Comparison of ENCODE assay signal across 3 cellular contexts in the genomic region with DNA sequence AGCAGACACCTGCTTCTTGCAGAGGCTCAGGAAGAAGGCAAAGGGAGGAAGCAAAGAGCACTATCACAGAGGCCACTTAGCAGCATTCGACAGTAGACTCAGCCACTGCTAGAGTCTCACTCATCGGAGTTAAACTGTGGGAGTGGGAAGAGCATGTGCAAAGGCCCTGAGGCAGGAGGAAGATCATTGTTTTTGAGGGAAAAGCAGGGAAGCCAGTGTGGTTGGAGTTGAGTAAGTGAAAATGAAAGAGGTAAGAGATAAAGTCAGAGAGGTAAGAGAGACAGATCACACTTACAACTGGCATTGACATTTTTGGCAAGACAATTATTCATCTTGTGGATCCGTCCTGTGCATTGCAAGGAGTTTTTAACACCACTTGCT.
TF ChIP-seq lines count a peak whose summit lies in the region.

No MANE protein-coding gene starts in this region.

TF ChIP-seq in HEK293, 187 proteins besides CTCF, POLR2A, EP300 and RAD21:
- TF ChIP-seq TSHZ1 (tag by site-specific recombination; IDR thresholded peaks at IDR 0.05; ENCODE audit: borderline replicate concordance) = no peak
- peak; percentile 98 for TF ChIP-seq ZNF623 (tag by site-specific recombination; IDR thresholded peaks at IDR 0.05)
- peak; percentile 88; the same call in 1 of the 2 replicates for TF ChIP-seq ZNF280D (tag by site-specific recombination; IDR thresholded peaks at IDR 0.05)
TF ChIP-seq in HEK293: peak in this region for 2.

TF ChIP-seq in H1, 55 proteins besides CTCF, POLR2A, EP300 and RAD21:
- TF ChIP-seq KDM1A (IDR thresholded peaks at IDR 0.05; ENCODE audit: borderline replicate concordance, low read length) = peak; percentile 14; the same call in 1 of the 2 replicates
- TF ChIP-seq SP2 (IDR thresholded peaks at IDR 0.05; ENCODE audit: low read length) = no peak

TF ChIP-seq in GM23338, 12 proteins besides CTCF, POLR2A, EP300 and RAD21:
- TF ChIP-seq EZH2phosphoT487 (IDR thresholded peaks at IDR 0.05; ENCODE audit: unreplicated experiment) = no peak
- no peak for TF ChIP-seq CREB1 (CRISPR knock-in tag; IDR thresholded peaks at IDR 0.05; ENCODE audit: low read depth)
- TF ChIP-seq JUNB (IDR thresholded peaks at IDR 0.05; ENCODE audit: unreplicated experiment) = no peak
- no peak for TF ChIP-seq NANOG (IDR thresholded peaks at IDR 0.05; ENCODE audit: borderline replicate concordance)
- TF ChIP-seq, protein P1, sequence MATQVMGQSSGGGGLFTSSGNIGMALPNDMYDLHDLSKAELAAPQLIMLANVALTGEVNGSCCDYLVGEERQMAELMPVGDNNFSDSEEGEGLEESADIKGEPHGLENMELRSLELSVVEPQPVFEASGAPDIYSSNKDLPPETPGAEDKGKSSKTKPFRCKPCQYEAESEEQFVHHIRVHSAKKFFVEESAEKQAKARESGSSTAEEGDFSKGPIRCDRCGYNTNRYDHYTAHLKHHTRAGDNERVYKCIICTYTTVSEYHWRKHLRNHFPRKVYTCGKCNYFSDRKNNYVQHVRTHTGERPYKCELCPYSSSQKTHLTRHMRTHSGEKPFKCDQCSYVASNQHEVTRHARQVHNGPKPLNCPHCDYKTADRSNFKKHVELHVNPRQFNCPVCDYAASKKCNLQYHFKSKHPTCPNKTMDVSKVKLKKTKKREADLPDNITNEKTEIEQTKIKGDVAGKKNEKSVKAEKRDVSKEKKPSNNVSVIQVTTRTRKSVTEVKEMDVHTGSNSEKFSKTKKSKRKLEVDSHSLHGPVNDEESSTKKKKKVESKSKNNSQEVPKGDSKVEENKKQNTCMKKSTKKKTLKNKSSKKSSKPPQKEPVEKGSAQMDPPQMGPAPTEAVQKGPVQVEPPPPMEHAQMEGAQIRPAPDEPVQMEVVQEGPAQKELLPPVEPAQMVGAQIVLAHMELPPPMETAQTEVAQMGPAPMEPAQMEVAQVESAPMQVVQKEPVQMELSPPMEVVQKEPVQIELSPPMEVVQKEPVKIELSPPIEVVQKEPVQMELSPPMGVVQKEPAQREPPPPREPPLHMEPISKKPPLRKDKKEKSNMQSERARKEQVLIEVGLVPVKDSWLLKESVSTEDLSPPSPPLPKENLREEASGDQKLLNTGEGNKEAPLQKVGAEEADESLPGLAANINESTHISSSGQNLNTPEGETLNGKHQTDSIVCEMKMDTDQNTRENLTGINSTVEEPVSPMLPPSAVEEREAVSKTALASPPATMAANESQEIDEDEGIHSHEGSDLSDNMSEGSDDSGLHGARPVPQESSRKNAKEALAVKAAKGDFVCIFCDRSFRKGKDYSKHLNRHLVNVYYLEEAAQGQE (IDR thresholded peaks at IDR 0.05; ENCODE audit: unreplicated experiment) = no peak
